ENCODE assay signal across 19 cellular contexts in the genomic region with DNA sequence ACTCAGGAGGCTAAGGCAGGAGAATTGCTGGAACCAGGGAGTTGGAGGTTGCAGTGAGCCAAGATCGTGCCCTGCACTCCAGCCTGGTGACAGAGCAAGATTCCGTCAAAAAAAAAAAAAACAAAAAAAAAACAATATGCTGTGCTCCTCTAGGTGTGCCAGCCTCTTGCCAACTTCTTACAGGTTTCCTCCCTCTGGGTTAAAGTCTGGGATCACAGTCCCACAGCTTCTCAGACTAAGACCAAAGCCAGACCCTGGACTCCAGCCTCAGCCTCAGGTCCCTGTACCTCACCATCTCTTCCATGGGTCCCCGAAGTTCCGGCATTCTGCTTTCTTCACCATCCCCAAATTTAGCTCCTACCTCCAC.
DNase-seq lines count a peak whose midpoint lies in the region; ATAC-seq and TF ChIP-seq lines count a peak whose summit lies in the region.
"Had no signal": no experiment of that assay in that cellular context is flagged by ENCODE, and none has a peak within 500 bp of the region (broad histone marks: within the 10 kb centered on the region; RNA-seq: fewer than 3 reads in every experiment).

No MANE protein-coding gene starts in this region.

- H3K9me3 ChIP-seq in Loucy (ENCODE audit: insufficient read depth, low read depth, low read length) (peaks cover 7% of the 10 kb centered on the region; the same call in 1 of the 2 replicates), endocrine pancreas (ENCODE audit: control insufficient read depth, low read length) (no peaks in the 10 kb centered on the region)
- H3K9me3 ChIP-seq: esophagus muscularis mucosa, Peyer's patch, SJSA1 had no signal

- H4K20me1 ChIP-seq in Loucy (ENCODE audit: insufficient read depth, low read length, poor library complexity, severe bottlenecking): no peaks in the 10 kb centered on the region

- peak overlapping the region; percentile 28 for H3K4me3 ChIP-seq in GM12864 (ENCODE audit: low read depth, low read length)
- H3K4me3 ChIP-seq in Loucy (ENCODE audit: low read length, poor library complexity, severe bottlenecking): peak overlapping the region; percentile 71
- no peak overlapping the region for H3K4me3 ChIP-seq in endocrine pancreas (ENCODE audit: control insufficient read depth, insufficient read depth, low read length)
- H3K4me3 ChIP-seq: esophagus muscularis mucosa, Peyer's patch, SJSA1 had no signal

- H3K4me2 ChIP-seq in Loucy (ENCODE audit: low read depth, low read length, poor library complexity, severe bottlenecking): peak overlapping the region; percentile 75

- H3K27ac Mint-ChIP-seq in stimulated activated naive CD8-positive, alpha-beta T cell treated with anti-CD3 and anti-CD28 coated beads, Interleukin-15, amount 100 ng/mL, for 72 hours: no peak overlapping the region
- no peak overlapping the region for H3K27ac Mint-ChIP-seq in endothelial cell (ENCODE audit: unreplicated experiment)
- H3K27ac Mint-ChIP-seq: activated CD4-positive, alpha-beta T cell treated with anti-CD3 and anti-CD28 coated beads for 36 hours; activated T-cell treated with anti-CD3 and anti-CD28 coated beads, Interleukin-2, amount 50 U/mL, for 24 hours; CD8-positive, alpha-beta T cell; immature natural killer cell had no signal

- DNase-seq in GM12864 (ENCODE audit: low read depth): no peak
- DNase-seq in stimulated activated naive CD8-positive, alpha-beta T cell treated with anti-CD3 and anti-CD28 coated beads, Interleukin-15, amount 100 ng/mL, for 72 hours: no peak
- DNase-seq in NCI-H345 treated with DMSO at 0.1 percent for 48 hours (lab: John Stamatoyannopoulos, UW; ENCODE audit: unreplicated experiment): no peak
- DNase-seq in endothelial cell (ENCODE audit: low spot score): no peak
- DNase-seq: activated naive CD4-positive, alpha-beta T cell; effector memory CD4-positive, alpha-beta T cell; hippocampal formation; immature natural killer cell; stimulated activated naive CD4-positive, alpha-beta T cell had no signal

- peaks cover 0 to 6% of the 10 kb centered on the region in 2 donors for H3K9me3 Mint-ChIP-seq in stimulated activated naive CD8-positive, alpha-beta T cell treated with anti-CD3 and anti-CD28 coated beads, Interleukin-15, amount 100 ng/mL, for 72 hours
- no peaks in the 10 kb centered on the region for H3K9me3 Mint-ChIP-seq in endothelial cell (ENCODE audit: unreplicated experiment)
- H3K9me3 Mint-ChIP-seq: immature natural killer cell had no signal

- H2AFZ ChIP-seq in Loucy (ENCODE audit: low read length): peak overlapping the region; percentile 72

- H3K9me2 ChIP-seq in Loucy (replicated peaks; ENCODE audit: low read depth, low read length): no peaks in the 10 kb centered on the region

- no peaks in the 10 kb centered on the region for H3K79me2 ChIP-seq in Loucy (ENCODE audit: insufficient read depth, low read length)

- TF ChIP-seq CTCF in GM12864 (IDR thresholded peaks at IDR 0.05; ENCODE audit: low read depth, low read length, missing control alignments) (no peak), Loucy (conservative IDR thresholded peaks at IDR 0.05; ENCODE audit: low read length) (no peak), endothelial cell (IDR thresholded peaks at IDR 0.05; ENCODE audit: unreplicated experiment) (no peak)

- 0 out of 2 replicates have a peak, but pooled peaks cover 7% of the 10 kb centered on the region for H3F3A ChIP-seq in Loucy (ENCODE audit: low read depth)

- H3K36me3 ChIP-seq in Loucy (ENCODE audit: insufficient read depth, low read length) (no peaks in the 10 kb centered on the region), endocrine pancreas (ENCODE audit: control insufficient read depth, insufficient read depth, low read length) (no peaks in the 10 kb centered on the region)
- H3K36me3 ChIP-seq: esophagus muscularis mucosa, Peyer's patch, SJSA1 had no signal

- H3K27me3 ChIP-seq in Loucy (ENCODE audit: insufficient read depth, low read length, poor library complexity, severe bottlenecking): no peaks in the 10 kb centered on the region
- no peaks in the 10 kb centered on the region for H3K27me3 ChIP-seq in endocrine pancreas (ENCODE audit: control insufficient read depth, insufficient read depth, low read length)
- H3K27me3 ChIP-seq: esophagus muscularis mucosa, Peyer's patch had no signal

- no peak for ATAC-seq in stimulated activated naive CD8-positive, alpha-beta T cell treated with anti-CD3 and anti-CD28 coated beads, Interleukin-15, amount 100 ng/mL, for 72 hours
- no peak for ATAC-seq in HG02610 (IDR thresholded peaks at IDR 0.05; ENCODE audit: unreplicated experiment)

- peaks cover 11% of the 10 kb centered on the region for H3K4me1 Mint-ChIP-seq in stimulated activated naive CD8-positive, alpha-beta T cell treated with anti-CD3 and anti-CD28 coated beads, Interleukin-15, amount 100 ng/mL, for 72 hours
- no peaks in the 10 kb centered on the region for H3K4me1 Mint-ChIP-seq in endothelial cell (ENCODE audit: unreplicated experiment)
- H3K4me1 Mint-ChIP-seq: immature natural killer cell had no signal

- H3K4me1 ChIP-seq in Loucy (ENCODE audit: insufficient read depth, low read length, poor library complexity, severe bottlenecking): peaks cover 48% of the 10 kb centered on the region
- H3K4me1 ChIP-seq in endocrine pancreas (ENCODE audit: control insufficient read depth, insufficient read depth, low read length): no peaks in the 10 kb centered on the region
- H3K4me1 ChIP-seq: SJSA1 had no signal

- peaks cover 4% of the 10 kb centered on the region for H3K36me3 Mint-ChIP-seq in endothelial cell (ENCODE audit: low read depth, unreplicated experiment)
- H3K36me3 Mint-ChIP-seq: CD8-positive, alpha-beta T cell; immature natural killer cell; T-cell had no signal

- peak overlapping the region; percentile 34 to 49 for H3K4me3 Mint-ChIP-seq in stimulated activated naive CD8-positive, alpha-beta T cell treated with anti-CD3 and anti-CD28 coated beads, Interleukin-15, amount 100 ng/mL, for 72 hours
- H3K4me3 Mint-ChIP-seq in endothelial cell (ENCODE audit: unreplicated experiment): no peak overlapping the region
- H3K4me3 Mint-ChIP-seq: activated CD4-positive, alpha-beta T cell treated with anti-CD3 and anti-CD28 coated beads for 36 hours; activated T-cell treated with anti-CD3 and anti-CD28 coated beads, Interleukin-2, amount 50 U/mL, for 24 hours; CD8-positive, alpha-beta T cell; immature natural killer cell had no signal

- H3K9ac ChIP-seq in Loucy (ENCODE audit: low read depth, low read length, poor library complexity, severe bottlenecking) (peak overlapping the region; percentile 73), endocrine pancreas (ENCODE audit: control insufficient read depth, insufficient read depth, low read length) (peak overlapping the region; percentile 41)

- peaks cover 48% of the 10 kb centered on the region for H3K27me3 Mint-ChIP-seq in stimulated activated naive CD8-positive, alpha-beta T cell treated with anti-CD3 and anti-CD28 coated beads, Interleukin-15, amount 100 ng/mL, for 72 hours
- H3K27me3 Mint-ChIP-seq in endothelial cell (ENCODE audit: unreplicated experiment): no peaks in the 10 kb centered on the region
